ENCODE assay signal across 1 cellular context in the genomic region with DNA sequence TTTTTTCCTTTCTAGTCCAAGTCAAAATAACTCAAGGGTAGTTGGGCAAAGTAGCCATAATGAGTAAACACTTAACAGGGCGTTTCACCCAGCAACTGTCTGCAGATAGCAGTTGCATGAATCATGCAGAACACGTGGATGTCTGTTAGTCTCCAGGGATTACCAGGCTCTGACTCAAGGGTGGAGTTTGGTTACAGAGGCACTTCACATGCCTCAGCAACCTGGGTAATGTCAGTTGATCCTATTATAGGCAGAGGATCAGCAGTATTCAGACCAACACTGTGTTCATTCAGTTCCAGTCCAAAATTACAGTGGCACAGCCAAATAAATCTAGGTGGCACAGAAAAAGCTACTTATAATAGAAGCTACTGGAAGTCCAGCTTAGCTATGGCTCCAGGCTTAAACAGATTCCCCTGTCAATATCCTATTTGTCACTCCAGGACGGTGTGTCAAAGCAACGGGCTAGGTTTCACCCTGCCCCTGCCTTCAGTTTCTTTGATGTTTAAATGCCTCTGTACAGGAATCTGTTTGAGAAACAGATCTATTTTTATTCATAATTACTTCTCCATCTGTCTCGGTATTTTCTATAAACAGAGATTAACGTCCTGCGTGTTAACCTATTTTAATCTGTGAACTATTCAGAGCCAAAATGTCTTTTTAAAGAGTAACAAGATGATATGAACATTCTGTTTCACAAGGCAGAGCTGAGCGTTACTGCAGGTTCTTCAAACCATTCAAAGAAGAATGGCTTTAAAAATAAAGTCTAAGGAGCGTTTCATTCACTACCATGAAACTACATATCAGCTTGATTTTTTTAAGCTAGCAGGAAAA.
TF ChIP-seq lines count a peak whose summit lies in the region.

No MANE protein-coding gene starts in this region.

TF ChIP-seq in K562, 482 proteins besides CTCF, POLR2A, EP300 and RAD21 (continued from another document and continues in another):
- TF ChIP-seq USF2 (CRISPR knock-in tag; IDR thresholded peaks at IDR 0.05), result 0 out of 2 replicates have a peak, but pooled peaks have one; percentile 8
- TF ChIP-seq YBX1 (IDR thresholded peaks at IDR 0.05), result no peak
- TF ChIP-seq NR3C1 (CRISPR knock-in tag; IDR thresholded peaks at IDR 0.05), result no peak
- TF ChIP-seq, protein P1, sequence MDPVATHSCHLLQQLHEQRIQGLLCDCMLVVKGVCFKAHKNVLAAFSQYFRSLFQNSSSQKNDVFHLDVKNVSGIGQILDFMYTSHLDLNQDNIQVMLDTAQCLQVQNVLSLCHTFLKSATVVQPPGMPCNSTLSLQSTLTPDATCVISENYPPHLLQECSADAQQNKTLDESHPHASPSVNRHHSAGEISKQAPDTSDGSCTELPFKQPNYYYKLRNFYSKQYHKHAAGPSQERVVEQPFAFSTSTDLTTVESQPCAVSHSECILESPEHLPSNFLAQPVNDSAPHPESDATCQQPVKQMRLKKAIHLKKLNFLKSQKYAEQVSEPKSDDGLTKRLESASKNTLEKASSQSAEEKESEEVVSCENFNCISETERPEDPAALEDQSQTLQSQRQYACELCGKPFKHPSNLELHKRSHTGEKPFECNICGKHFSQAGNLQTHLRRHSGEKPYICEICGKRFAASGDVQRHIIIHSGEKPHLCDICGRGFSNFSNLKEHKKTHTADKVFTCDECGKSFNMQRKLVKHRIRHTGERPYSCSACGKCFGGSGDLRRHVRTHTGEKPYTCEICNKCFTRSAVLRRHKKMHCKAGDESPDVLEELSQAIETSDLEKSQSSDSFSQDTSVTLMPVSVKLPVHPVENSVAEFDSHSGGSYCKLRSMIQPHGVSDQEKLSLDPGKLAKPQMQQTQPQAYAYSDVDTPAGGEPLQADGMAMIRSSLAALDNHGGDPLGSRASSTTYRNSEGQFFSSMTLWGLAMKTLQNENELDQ (CRISPR knock-in tag; IDR thresholded peaks at IDR 0.05; ENCODE audit: borderline replicate concordance), result no peak
- TF ChIP-seq CCAR2 (IDR thresholded peaks at IDR 0.05; ENCODE audit: low read depth, low read length), result no peak
- TF ChIP-seq GABPA (tag; conservative IDR thresholded peaks at IDR 0.05; ENCODE audit: low read depth), result no peak
- TF ChIP-seq EGR1 (conservative IDR thresholded peaks at IDR 0.05), result no peak
- TF ChIP-seq SMC3 (conservative IDR thresholded peaks at IDR 0.05; ENCODE audit: insufficient read depth, low read depth, low read length), result no peak
- no peak for TF ChIP-seq POLR2AphosphoS5 (IDR thresholded peaks at IDR 0.05; ENCODE audit: control insufficient read depth, insufficient read depth, low read depth, low read length)
- no peak for TF ChIP-seq ZNF551 (CRISPR knock-in tag; IDR thresholded peaks at IDR 0.05)
- no peak for TF ChIP-seq ZC3H11A (IDR thresholded peaks at IDR 0.05; ENCODE audit: low read depth, low read length)
- no peak for TF ChIP-seq GABPB1 (CRISPR knock-in tag; IDR thresholded peaks at IDR 0.05)
- 0 out of 2 replicates have a peak, but pooled peaks have one; percentile 22 for TF ChIP-seq VEZF1 (CRISPR knock-in tag; IDR thresholded peaks at IDR 0.05)
- TF ChIP-seq, protein P2, sequence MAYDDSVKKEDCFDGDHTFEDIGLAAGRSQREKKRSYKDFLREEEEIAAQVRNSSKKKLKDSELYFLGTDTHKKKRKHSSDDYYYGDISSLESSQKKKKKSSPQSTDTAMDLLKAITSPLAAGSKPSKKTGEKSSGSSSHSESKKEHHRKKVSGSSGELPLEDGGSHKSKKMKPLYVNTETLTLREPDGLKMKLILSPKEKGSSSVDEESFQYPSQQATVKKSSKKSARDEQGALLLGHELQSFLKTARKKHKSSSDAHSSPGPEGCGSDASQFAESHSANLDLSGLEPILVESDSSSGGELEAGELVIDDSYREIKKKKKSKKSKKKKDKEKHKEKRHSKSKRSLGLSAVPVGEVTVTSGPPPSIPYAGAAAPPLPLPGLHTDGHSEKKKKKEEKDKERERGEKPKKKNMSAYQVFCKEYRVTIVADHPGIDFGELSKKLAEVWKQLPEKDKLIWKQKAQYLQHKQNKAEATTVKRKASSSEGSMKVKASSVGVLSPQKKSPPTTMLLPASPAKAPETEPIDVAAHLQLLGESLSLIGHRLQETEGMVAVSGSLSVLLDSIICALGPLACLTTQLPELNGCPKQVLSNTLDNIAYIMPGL (CRISPR knock-in tag; IDR thresholded peaks at IDR 0.05), result no peak
- TF ChIP-seq FIP1L1 (IDR thresholded peaks at IDR 0.05; ENCODE audit: low read depth, low read length, poor library complexity, severe bottlenecking), result no peak
- TF ChIP-seq, protein P3, sequence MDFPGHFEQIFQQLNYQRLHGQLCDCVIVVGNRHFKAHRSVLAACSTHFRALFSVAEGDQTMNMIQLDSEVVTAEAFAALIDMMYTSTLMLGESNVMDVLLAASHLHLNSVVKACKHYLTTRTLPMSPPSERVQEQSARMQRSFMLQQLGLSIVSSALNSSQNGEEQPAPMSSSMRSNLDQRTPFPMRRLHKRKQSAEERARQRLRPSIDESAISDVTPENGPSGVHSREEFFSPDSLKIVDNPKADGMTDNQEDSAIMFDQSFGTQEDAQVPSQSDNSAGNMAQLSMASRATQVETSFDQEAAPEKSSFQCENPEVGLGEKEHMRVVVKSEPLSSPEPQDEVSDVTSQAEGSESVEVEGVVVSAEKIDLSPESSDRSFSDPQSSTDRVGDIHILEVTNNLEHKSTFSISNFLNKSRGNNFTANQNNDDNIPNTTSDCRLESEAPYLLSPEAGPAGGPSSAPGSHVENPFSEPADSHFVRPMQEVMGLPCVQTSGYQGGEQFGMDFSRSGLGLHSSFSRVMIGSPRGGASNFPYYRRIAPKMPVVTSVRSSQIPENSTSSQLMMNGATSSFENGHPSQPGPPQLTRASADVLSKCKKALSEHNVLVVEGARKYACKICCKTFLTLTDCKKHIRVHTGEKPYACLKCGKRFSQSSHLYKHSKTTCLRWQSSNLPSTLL (IDR thresholded peaks at IDR 0.05), result no peak
- TF ChIP-seq PRMT5 (CRISPR knock-in tag; IDR thresholded peaks at IDR 0.05), result no peak
- TF ChIP-seq MEF2D (tag; conservative IDR thresholded peaks at IDR 0.05; ENCODE audit: low read depth), result 0 out of 2 replicates have a peak, but pooled peaks have one; percentile 24
- TF ChIP-seq, protein P4, sequence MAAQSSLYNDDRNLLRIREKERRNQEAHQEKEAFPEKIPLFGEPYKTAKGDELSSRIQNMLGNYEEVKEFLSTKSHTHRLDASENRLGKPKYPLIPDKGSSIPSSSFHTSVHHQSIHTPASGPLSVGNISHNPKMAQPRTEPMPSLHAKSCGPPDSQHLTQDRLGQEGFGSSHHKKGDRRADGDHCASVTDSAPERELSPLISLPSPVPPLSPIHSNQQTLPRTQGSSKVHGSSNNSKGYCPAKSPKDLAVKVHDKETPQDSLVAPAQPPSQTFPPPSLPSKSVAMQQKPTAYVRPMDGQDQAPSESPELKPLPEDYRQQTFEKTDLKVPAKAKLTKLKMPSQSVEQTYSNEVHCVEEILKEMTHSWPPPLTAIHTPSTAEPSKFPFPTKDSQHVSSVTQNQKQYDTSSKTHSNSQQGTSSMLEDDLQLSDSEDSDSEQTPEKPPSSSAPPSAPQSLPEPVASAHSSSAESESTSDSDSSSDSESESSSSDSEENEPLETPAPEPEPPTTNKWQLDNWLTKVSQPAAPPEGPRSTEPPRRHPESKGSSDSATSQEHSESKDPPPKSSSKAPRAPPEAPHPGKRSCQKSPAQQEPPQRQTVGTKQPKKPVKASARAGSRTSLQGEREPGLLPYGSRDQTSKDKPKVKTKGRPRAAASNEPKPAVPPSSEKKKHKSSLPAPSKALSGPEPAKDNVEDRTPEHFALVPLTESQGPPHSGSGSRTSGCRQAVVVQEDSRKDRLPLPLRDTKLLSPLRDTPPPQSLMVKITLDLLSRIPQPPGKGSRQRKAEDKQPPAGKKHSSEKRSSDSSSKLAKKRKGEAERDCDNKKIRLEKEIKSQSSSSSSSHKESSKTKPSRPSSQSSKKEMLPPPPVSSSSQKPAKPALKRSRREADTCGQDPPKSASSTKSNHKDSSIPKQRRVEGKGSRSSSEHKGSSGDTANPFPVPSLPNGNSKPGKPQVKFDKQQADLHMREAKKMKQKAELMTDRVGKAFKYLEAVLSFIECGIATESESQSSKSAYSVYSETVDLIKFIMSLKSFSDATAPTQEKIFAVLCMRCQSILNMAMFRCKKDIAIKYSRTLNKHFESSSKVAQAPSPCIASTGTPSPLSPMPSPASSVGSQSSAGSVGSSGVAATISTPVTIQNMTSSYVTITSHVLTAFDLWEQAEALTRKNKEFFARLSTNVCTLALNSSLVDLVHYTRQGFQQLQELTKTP (IDR thresholded peaks at IDR 0.05; ENCODE audit: low read depth in 1 of 2, partially characterized antibody in 2 of 2), result no peak
- no peak for TF ChIP-seq MLLT1 (IDR thresholded peaks at IDR 0.05)
- TF ChIP-seq CBX8 (IDR thresholded peaks at IDR 0.05; ENCODE audit: borderline replicate concordance, extremely low read depth, low read depth, low read length, poor library complexity, severe bottlenecking), result no peak
- 0 out of 4 replicates have a peak, but pooled peaks of 1 of the 2 experiments have one; percentile 28 for TF ChIP-seq SRF (CRISPR knock-in tag; IDR thresholded peaks at IDR 0.05)
- no peak for TF ChIP-seq ZSCAN32 (CRISPR knock-in tag; IDR thresholded peaks at IDR 0.05)
- no peak for TF ChIP-seq JUNB (CRISPR knock-in tag; conservative IDR thresholded peaks at IDR 0.05)
- no peak; the same call in 1 of the 2 replicates for TF ChIP-seq CBFA2T2 (conservative IDR thresholded peaks at IDR 0.05)
- no peak; the same call in 1 of the 2 replicates for TF ChIP-seq ERF (CRISPR knock-in tag; IDR thresholded peaks at IDR 0.05)
- no peak for TF ChIP-seq MTA2 (IDR thresholded peaks at IDR 0.05; ENCODE audit: low read depth)
- no peak for TF ChIP-seq PREB (CRISPR knock-in tag; IDR thresholded peaks at IDR 0.05)
- TF ChIP-seq IRF9 (tag; IDR thresholded peaks at IDR 0.05), result no peak
- TF ChIP-seq ZBTB9 (CRISPR knock-in tag; IDR thresholded peaks at IDR 0.05), result no peak
- no peak for TF ChIP-seq CHAMP1 (IDR thresholded peaks at IDR 0.05)
- no peak for TF ChIP-seq CHCHD3 (CRISPR knock-in tag; IDR thresholded peaks at IDR 0.05)
